ENCODE assay signal across 1 cellular context in the genomic region with DNA sequence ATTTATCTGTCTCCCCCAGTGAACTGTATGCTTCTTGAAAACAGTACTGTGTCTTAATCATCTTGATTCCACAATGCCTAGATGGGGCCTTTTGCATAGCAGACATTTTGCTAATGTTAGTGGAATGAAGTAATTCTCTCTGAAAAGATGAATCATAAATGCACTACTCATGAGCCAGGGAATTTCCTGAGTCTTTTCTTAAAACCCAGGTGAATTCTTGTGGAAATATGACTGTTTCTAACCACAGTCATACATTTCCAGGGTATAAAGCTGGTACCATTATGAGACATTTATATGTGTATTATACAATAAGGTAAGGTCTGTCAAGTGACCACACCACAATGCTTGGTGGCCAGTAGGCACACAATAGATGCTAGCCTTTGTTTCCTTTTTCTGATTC.
TF ChIP-seq lines count a peak whose summit lies in the region.

No MANE protein-coding gene starts in this region.

TF ChIP-seq in HCT116, 20 proteins besides CTCF, POLR2A, EP300 and RAD21 (continued from another document):
- no peak for TF ChIP-seq REST (IDR thresholded peaks at IDR 0.05; ENCODE audit: low read depth)
- peak; percentile 90 for TF ChIP-seq JUND (IDR thresholded peaks at IDR 0.05)
- TF ChIP-seq SIN3A (IDR thresholded peaks at IDR 0.05; ENCODE audit: low read depth) = peak; percentile 55; the same call in 1 of the 2 replicates
